In genomic region chr9:112387115-112387514, GRCh38 we compare ENCODE assay signal across 33 cellular contexts.
"Had no signal": no experiment of that assay in that cellular context is flagged by ENCODE, and none has a peak within 500 bp of the region (broad histone marks: within the 10 kb centered on the region; RNA-seq: fewer than 3 reads in every experiment).

No MANE protein-coding gene starts in this region.

- H3K4me3 Mint-ChIP-seq: activated B cell treated with CpG ODN at 0.5 μM for 24 hours; activated naive CD4-positive, alpha-beta T cell treated with anti-CD3 and anti-CD28 coated beads for 36 hours; activated naive CD4-positive, alpha-beta T cell treated with anti-CD3 and anti-CD28 coated beads, Interleukin-2, amount 50 U/mL, for 24 hours; activated T-helper 1 cell treated with anti-CD3 and anti-CD28 coated beads, Interleukin-12 subunit alpha, Interleukin-12 subunit beta, Interleukin-2, Interleukin-4 antibody, amounts not matched to agents 30 ng/mL and 10 ng/mL and 1 ng/mL, durations not matched to agents 14 hours and 24 hours and 36 hours; central memory CD8-positive, alpha-beta T cell; dendritic cell treated with granulocyte-macrophage colony-stimulating factor and Interleukin-4, amounts not matched to agents 40 ng/mL and 50 ng/mL, for 4 days; T-helper 17 cell; T-helper 2 cell treated with Interferon-gamma antibody and Interleukin-4, amounts not matched to agents 5 μg/mL and 100 μg/mL, for 36 hours had no signal

- H3K9me3 ChIP-seq: esophagus muscularis mucosa, gastrocnemius medialis, heart right ventricle had no signal

- FAIRE-seq: astrocyte, bronchial epithelial cell had no signal

- H3K27me3 ChIP-seq: brain microvascular endothelial cell, dorsolateral prefrontal cortex, esophagus muscularis mucosa, foreskin keratinocyte, gastrocnemius medialis, heart right ventricle had no signal

- DNase-seq: activated B cell treated with CpG ODN at 0.5 μM for 24 hours; activated CD4-positive, alpha-beta T cell treated with anti-CD3 and anti-CD28 coated beads for 48 hours; activated CD4-positive, alpha-beta T cell treated with anti-CD3 and anti-CD28 coated beads, Interleukin-2, amount 50 U/mL, for 1 hour; activated CD4-positive, alpha-beta T cell treated with anti-CD3 and anti-CD28 coated beads, Interleukin-2, amount 50 U/mL, for 48 hours; activated CD8-positive, alpha-beta memory T cell treated with anti-CD3 and anti-CD28 coated beads, Interleukin-2, amount 50 U/mL, for 4 hours; activated effector memory CD4-positive, alpha-beta T cell treated with anti-CD3 and anti-CD28 coated beads, Interleukin-2, amount 50 U/mL, for 16 hours; activated naive CD4-positive, alpha-beta T cell treated with anti-CD3 and anti-CD28 coated beads for 36 hours; activated T-cell treated with anti-CD3 and anti-CD28 coated beads, Interleukin-2, amount 50 U/mL, for 1 hour; activated T-cell treated with anti-CD3 and anti-CD28 coated beads, Interleukin-2, amount 50 U/mL, for 48 hours; amniotic stem cell; anterior cingulate cortex; brain microvascular endothelial cell; dorsolateral prefrontal cortex; effector memory CD4-positive, alpha-beta T cell; erythroblast; foreskin keratinocyte; gastrocnemius medialis; heart right ventricle; T-helper 1 cell; T-helper 17 cell; T1000; WERI-Rb-1 had no signal

- H3K4me3 ChIP-seq: coronary artery, dorsolateral prefrontal cortex, esophagus muscularis mucosa, gastrocnemius medialis, heart right ventricle had no signal

- H3K9me3 Mint-ChIP-seq: activated B cell treated with CpG ODN at 0.5 μM for 24 hours; activated naive CD4-positive, alpha-beta T cell treated with anti-CD3 and anti-CD28 coated beads for 36 hours; activated naive CD4-positive, alpha-beta T cell treated with anti-CD3 and anti-CD28 coated beads, Interleukin-2, amount 50 U/mL, for 24 hours; activated T-helper 1 cell treated with anti-CD3 and anti-CD28 coated beads, Interleukin-12 subunit alpha, Interleukin-12 subunit beta, Interleukin-2, Interleukin-4 antibody, amounts not matched to agents 30 ng/mL and 10 ng/mL and 1 ng/mL, durations not matched to agents 14 hours and 24 hours and 36 hours; activated T-helper 2 cell treated with anti-CD3 and anti-CD28 coated beads, Interferon-gamma antibody, Interleukin-2, Interleukin-4, amounts not matched to agents 10 μg/mL and 5 μg/mL and 100 μg/mL, durations not matched to agents 14 hours and 24 hours and 36 hours; central memory CD8-positive, alpha-beta T cell; dendritic cell treated with granulocyte-macrophage colony-stimulating factor and Interleukin-4, amounts not matched to agents 40 ng/mL and 50 ng/mL, for 4 days; T-helper 2 cell treated with Interferon-gamma antibody and Interleukin-4, amounts not matched to agents 5 μg/mL and 100 μg/mL, for 36 hours had no signal

- H3K36me3 ChIP-seq: brain microvascular endothelial cell, gastrocnemius medialis had no signal

- H3K27ac Mint-ChIP-seq: activated B cell treated with CpG ODN at 0.5 μM for 24 hours; activated naive CD4-positive, alpha-beta T cell treated with anti-CD3 and anti-CD28 coated beads for 36 hours; activated naive CD4-positive, alpha-beta T cell treated with anti-CD3 and anti-CD28 coated beads, Interleukin-2, amount 50 U/mL, for 24 hours; activated T-helper 1 cell treated with anti-CD3 and anti-CD28 coated beads, Interleukin-12 subunit alpha, Interleukin-12 subunit beta, Interleukin-2, Interleukin-4 antibody, amounts not matched to agents 30 ng/mL and 10 ng/mL and 1 ng/mL, durations not matched to agents 14 hours and 24 hours and 36 hours; activated T-helper 2 cell treated with anti-CD3 and anti-CD28 coated beads, Interferon-gamma antibody, Interleukin-2, Interleukin-4, amounts not matched to agents 10 μg/mL and 5 μg/mL and 100 μg/mL, durations not matched to agents 14 hours and 24 hours and 36 hours; dendritic cell treated with granulocyte-macrophage colony-stimulating factor and Interleukin-4, amounts not matched to agents 40 ng/mL and 50 ng/mL, for 4 days; T-helper 17 cell; T-helper 2 cell treated with Interferon-gamma antibody and Interleukin-4, amounts not matched to agents 5 μg/mL and 100 μg/mL, for 36 hours had no signal

- ATAC-seq: activated CD4-positive, CD25-positive, alpha-beta regulatory T cell treated with anti-CD3 and anti-CD28 coated beads, Interleukin-2, amount 50 U/mL, for 24 hours; foreskin keratinocyte; gastrocnemius medialis; heart right ventricle; T-helper 17 cell had no signal

- H3K4me1 ChIP-seq: foreskin keratinocyte had no signal

- H3K27ac ChIP-seq: brain microvascular endothelial cell, coronary artery, dorsolateral prefrontal cortex, esophagus muscularis mucosa, foreskin keratinocyte, gastrocnemius medialis, heart right ventricle, WERI-Rb-1 had no signal

- H3K27me3 Mint-ChIP-seq: activated B cell treated with CpG ODN at 0.5 μM for 24 hours; activated naive CD4-positive, alpha-beta T cell treated with anti-CD3 and anti-CD28 coated beads, Interleukin-2, amount 50 U/mL, for 24 hours; central memory CD8-positive, alpha-beta T cell; dendritic cell treated with granulocyte-macrophage colony-stimulating factor and Interleukin-4, amounts not matched to agents 40 ng/mL and 50 ng/mL, for 4 days; T-helper 17 cell had no signal
